ENCODE assay signal across 33 cellular contexts in the genomic region with DNA sequence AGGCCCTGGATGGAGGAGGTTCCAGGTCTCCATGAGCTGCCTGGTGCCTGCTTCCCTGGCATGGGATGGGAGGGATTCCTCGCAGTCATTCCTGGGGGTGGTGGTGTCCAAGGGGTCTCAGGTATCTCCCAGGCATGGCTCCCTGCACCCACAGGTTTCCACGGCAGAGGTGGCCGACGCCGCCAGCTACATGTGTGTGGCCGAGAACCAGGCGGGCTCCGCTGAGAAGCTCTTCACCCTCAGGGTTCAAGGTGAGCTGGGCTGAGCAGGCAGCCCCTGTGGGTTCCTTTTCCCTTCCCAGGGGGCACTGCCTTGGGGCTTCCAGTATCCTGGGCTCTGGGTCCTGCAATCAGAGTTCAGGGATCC.
"Had no signal": no experiment of that assay in that cellular context is flagged by ENCODE, and none has a peak within 500 bp of the region (broad histone marks: within the 10 kb centered on the region; RNA-seq: fewer than 3 reads in every experiment).

No MANE protein-coding gene starts in this region.

- H3K9me3 ChIP-seq: adrenal gland, ascending aorta, body of pancreas, breast epithelium had no signal

- H3K4me3 ChIP-seq: adrenal gland, ascending aorta, body of pancreas, breast epithelium, cardiac muscle cell had no signal

- H3K27me3 ChIP-seq: adrenal gland, ascending aorta, body of pancreas, breast epithelium, cardiac muscle cell had no signal

- H3K4me1 ChIP-seq: adrenal gland, ascending aorta, body of pancreas, breast epithelium had no signal

- FAIRE-seq: astrocyte had no signal

- ATAC-seq: activated naive CD4-positive, alpha-beta T cell treated with anti-CD3 and anti-CD28 coated beads, Interleukin-2, amount 50 U/mL, for 72 hours; activated T-cell treated with anti-CD3 and anti-CD28 coated beads, Interleukin-2, amount 50 U/mL, for 4 hours; activated T-cell treated with anti-CD3 and anti-CD28 coated beads, Interleukin-2, amount 50 U/mL, for 72 hours; activated T-helper 17 cell treated with anti-CD3 and anti-CD28 coated beads, Interleukin-2, amount 50 U/mL, for 72 hours; body of pancreas had no signal

- H3K27ac ChIP-seq: adrenal gland, ascending aorta, body of pancreas, brain microvascular endothelial cell, breast epithelium, cardiac muscle cell had no signal

- H3K36me3 ChIP-seq: adrenal gland, ascending aorta, brain microvascular endothelial cell, breast epithelium, cardiac muscle cell had no signal

- DNase-seq: activated effector memory CD4-positive, alpha-beta T cell treated with anti-CD3 and anti-CD28 coated beads, Interleukin-2, amount 50 U/mL, for 16 hours; activated effector memory CD4-positive, alpha-beta T cell treated with Interleukin-2 at 50 U/mL for 16 hours; activated gamma-delta T cell; activated gamma-delta T cell treated with Interleukin-2 at 50 U/mL for 16 hours; activated naive CD4-positive, alpha-beta T cell; activated naive CD4-positive, alpha-beta T cell treated with anti-CD3 and anti-CD28 coated beads for 36 hours; activated naive CD4-positive, alpha-beta T cell treated with anti-CD3 and anti-CD28 coated beads, Interleukin-2, amount 10 ng/mL, durations not matched to agents 7 days and 5 days; activated naive CD4-positive, alpha-beta T cell treated with anti-CD3 and anti-CD28 coated beads, Interleukin-2, amount 50 U/mL, for 16 hours; activated naive CD4-positive, alpha-beta T cell treated with Interleukin-2 at 50 U/mL for 16 hours; activated naive CD8-positive, alpha-beta T cell treated with anti-CD3 and anti-CD28 coated beads for 36 hours; activated naive CD8-positive, alpha-beta T cell treated with anti-CD3 and anti-CD28 coated beads, Interleukin-2, amount 10 ng/mL, durations not matched to agents 7 days and 5 days; activated naive CD8-positive, alpha-beta T cell treated with anti-CD3 and anti-CD28 coated beads, Interleukin-2, amount 50 U/mL, for 24 hours; activated T-cell treated with anti-CD3 and anti-CD28 coated beads, Interleukin-2, amount 50 U/mL, for 1 hour; activated T-cell treated with anti-CD3 and anti-CD28 coated beads, Interleukin-2, amount 50 U/mL, for 24 hours; activated T-cell treated with anti-CD3 and anti-CD28 coated beads, Interleukin-2, amount 50 U/mL, for 4 hours; activated T-cell treated with anti-CD3 and anti-CD28 coated beads, Interleukin-2, amount 50 U/mL, for 48 hours; activated T-cell treated with anti-CD3 and anti-CD28 coated beads, Interleukin-2, amount 50 U/mL, for 72 hours; adrenal gland; amniotic stem cell; amygdala; anterior cingulate cortex; aorta; brain microvascular endothelial cell; caudate nucleus; central memory CD4-positive, alpha-beta T cell; cerebellar nuclear complex had no signal
